ENCODE assay signal across 9 cellular contexts in the genomic region with DNA sequence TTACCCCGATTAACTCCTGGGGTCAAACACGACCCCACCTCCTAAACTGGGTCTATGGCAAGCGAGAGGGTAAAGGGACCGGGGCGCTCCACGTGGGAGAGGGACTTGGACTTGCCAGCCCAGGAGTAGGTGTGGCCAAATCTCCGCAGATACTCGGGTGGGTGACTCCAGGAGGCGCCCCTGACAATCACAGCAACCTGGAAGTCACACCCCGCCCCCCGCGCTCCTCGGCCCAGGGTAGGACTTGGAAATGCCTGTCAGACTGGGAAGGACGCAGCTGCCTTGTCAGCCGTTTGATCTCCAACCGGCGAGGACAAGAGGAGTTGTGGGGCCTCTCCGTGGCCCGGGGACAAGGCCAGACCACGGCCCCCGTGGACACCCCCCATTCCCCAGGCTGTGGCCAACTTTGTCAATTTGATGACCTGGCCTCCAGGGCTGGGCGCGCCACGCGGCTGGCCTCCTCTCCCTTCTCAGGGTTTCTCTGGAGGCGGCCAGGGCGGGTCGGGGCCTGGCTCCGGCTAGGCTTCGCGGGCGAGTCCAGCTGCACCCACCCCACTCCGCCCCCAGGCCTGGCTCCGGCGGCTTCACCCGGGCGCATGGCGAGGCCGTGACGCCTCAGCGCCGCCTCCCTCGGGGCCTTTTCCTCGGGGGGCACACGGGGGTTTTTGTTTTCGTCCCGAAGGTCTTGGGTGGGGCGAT. TPM values are rescaled to one million over a fixed set of nuclear protein-coding genes. Genes with fewer than 3 reads are reported as not detected.
DNase-seq lines count a peak whose midpoint lies in the region; ATAC-seq, FAIRE-seq and TF ChIP-seq lines count a peak whose summit lies in the region.
"Had no signal": no experiment of that assay in that cellular context is flagged by ENCODE, and none has a peak within 500 bp of the region (broad histone marks: within the 10 kb centered on the region; RNA-seq: fewer than 3 reads in every experiment).

No MANE protein-coding gene starts in this region.

- no peaks in the 10 kb centered on the region for H3K36me3 ChIP-seq in ES-I3 (ENCODE audit: insufficient read depth, low read length)
- no peaks in the 10 kb centered on the region for H3K36me3 ChIP-seq in GM12878 (ENCODE audit: control insufficient read depth in 2 of 2, insufficient read depth in 2 of 2, low read length in 1 of 2)
- H3K36me3 ChIP-seq in tibial artery, result no peaks in the 10 kb centered on the region

- H2AFZ ChIP-seq in GM12878 (ENCODE audit: control insufficient read depth, low read depth, low read length), result no peak overlapping the region; the same call in 1 of the 2 replicates

- CTCF ChIA-PET in GM12878 (lab: Yijun Ruan, JAX), result interaction anchor here (1.3 kb wide), 1 partner anchor 1133 kb away, joined by 4 read pairs; no protein-coding TSS in a partner anchor

- RAD21 ChIA-PET in GM12878 (lab: Charles Lee; ENCODE audit: unreplicated experiment), result interaction anchor here (1.0 to 1.4 kb wide), 2 partner anchors 14 to 1890 kb away, joined by 3 to 4 read pairs; no protein-coding TSS in a partner anchor

- H3K4me1 ChIP-seq in ES-I3 (ENCODE audit: insufficient read depth, low read length) (peaks cover 9% of the 10 kb centered on the region; the same call in 1 of the 2 replicates), GM12878 (ENCODE audit: control insufficient read depth, insufficient read depth, low read length) (peaks cover 12% of the 10 kb centered on the region), tibial artery (peaks cover 0 to 54% (median 46%) of the 10 kb centered on the region in 4 donors)

- no peak for TF ChIP-seq EP300 in GM12878 (IDR thresholded peaks at IDR 0.05; ENCODE audit: borderline replicate concordance in 1 of 2, control insufficient read depth in 1 of 2, low read depth in 2 of 2, low read length in 2 of 2)

- POLR2A ChIA-PET in GM12878 (lab: Charles Lee), result no interaction called here
- POLR2A ChIA-PET in naive thymus-derived CD8-positive, alpha-beta T cell (lab: Charles Lee), result interaction anchor here (0.7 to 17.4 kb wide), 15 partner anchors 13 to 1300 kb away, joined by 3 to 1316 read pairs (median 8); no protein-coding TSS in a partner anchor

- peak overlapping the region; percentile 62 for H3K9ac ChIP-seq in ES-I3 (ENCODE audit: low read depth, low read length)
- H3K9ac ChIP-seq in GM12878 (ENCODE audit: control insufficient read depth, insufficient read depth, low read length), result no peak overlapping the region

- no peak for TF ChIP-seq POLR2A in GM12878 (IDR thresholded peaks at IDR 0.05; ENCODE audit: low read depth, low read length)

- peaks cover 0 to 7% (median 0%) of the 10 kb centered on the region in 9 donors for H3K9me3 Mint-ChIP-seq in naive thymus-derived CD8-positive, alpha-beta T cell

- no peaks in the 10 kb centered on the region for H3K79me2 ChIP-seq in GM12878 (ENCODE audit: control insufficient read depth, insufficient read depth, low read length)

- H3K4me1 Mint-ChIP-seq in naive thymus-derived CD8-positive, alpha-beta T cell, result peaks cover 15 to 53% (median 35%) of the 10 kb centered on the region in 4 donors

- SMC1A ChIA-PET in GM12878 (lab: Charles Lee; ENCODE audit: uncharacterized antibody, unreplicated experiment), result no interaction called here

- no peak for TF ChIP-seq CTCF in GM12878 (IDR thresholded peaks at IDR 0.05 in 2 of 3, conservative IDR thresholded peaks at IDR 0.05 in 1 of 3; ENCODE audit: control insufficient read depth in 2 of 3, extremely low read depth in 1 of 3, insufficient read depth in 1 of 3, low read depth in 3 of 3, low read length in 3 of 3)
- TF ChIP-seq CTCF in tibial artery (IDR thresholded peaks at IDR 0.05), result no peak

- H3K9me3 ChIP-seq in ES-I3 (ENCODE audit: control insufficient read depth, insufficient read depth, low read length) (no peaks in the 10 kb centered on the region), GM12878 (replicated peaks; ENCODE audit: control insufficient read depth, insufficient read depth, low read length) (no peaks in the 10 kb centered on the region), tibial artery (no peaks in the 10 kb centered on the region)

- H4K20me1 ChIP-seq in GM12878 (ENCODE audit: control insufficient read depth, insufficient read depth), result no peaks in the 10 kb centered on the region

- H3K4me2 ChIP-seq in GM12878 (ENCODE audit: control insufficient read depth, insufficient read depth), result peak overlapping the region; percentile 74

- H3K27me3 ChIP-seq in GM12878 (replicated peaks in 1 of 2; ENCODE audit: control insufficient read depth in 2 of 2, insufficient read depth in 2 of 2, low read length in 1 of 2) (peaks cover 10 to 33% of the 10 kb centered on the region in 2 experiments), tibial artery (peaks cover 0 to 75% of the 10 kb centered on the region in 2 donors)

- no peak for TF ChIP-seq RAD21 in GM12878 (IDR thresholded peaks at IDR 0.05; ENCODE audit: insufficient read depth, low read depth, low read length)

- H3K4me3 Mint-ChIP-seq in naive thymus-derived CD8-positive, alpha-beta T cell, result peak overlapping the region; percentile 90 to 100 (median 96)

- H3K27ac Mint-ChIP-seq in naive thymus-derived CD8-positive, alpha-beta T cell, result peak overlapping the region; percentile 86 to 99 (median 94)

- no peak overlapping the region for H3K27ac ChIP-seq in GM12878 (ENCODE audit: control insufficient read depth, insufficient read depth)
- no peak overlapping the region for H3K27ac ChIP-seq in tibial artery

- intact Hi-C loops in GM12878 (cut with micrococcal nuclease; ENCODE audit: unreplicated experiment) (no loop called here), tibial artery (cut with DNase I; ENCODE audit: low total_unique reads) (no loop called here)

- WGBS in GM12878 (ENCODE audit: insufficient coverage, insufficient replicate concordance, low lambda C conversion rate, missing lambda C conversion rate), result 7% methylated on average over 41 of the region's 48 CpGs

- H3K4me3 ChIP-seq in GM12878, result peak overlapping the region; percentile 80; the same call in 1 of the 2 replicates
- H3K4me3 ChIP-seq in tibial artery, result peak overlapping the region in 1 of 2 donors; percentile 37

- peaks cover 0 to 9% (median 0%) of the 10 kb centered on the region in 5 donors for H3K27me3 Mint-ChIP-seq in naive thymus-derived CD8-positive, alpha-beta T cell

- ATAC-seq in GM12878 (no peak; the same call in 2 of the 3 replicates), HG03432 (IDR thresholded peaks at IDR 0.05; ENCODE audit: unreplicated experiment) (no peak)
- ATAC-seq in naive thymus-derived CD8-positive, alpha-beta T cell, result peak; percentile 8

- peaks cover 15 to 22% (median 16%) of the 10 kb centered on the region in 3 donors for H3K36me3 Mint-ChIP-seq in naive thymus-derived CD8-positive, alpha-beta T cell

- FAIRE-seq in GM12878 (lab: Jason Lieb, UNC), result no peak
- FAIRE-seq in RCC 7860 (lab: Jason Lieb, UNC), result no peak
- FAIRE-seq: colon had no signal

- DNase-seq in NCI-H524 (lab: John Stamatoyannopoulos, UW), result peak; percentile 77 to 88
- no peak for DNase-seq in GM12878 (ENCODE audit: low read depth, low spot score)
- DNase-seq in naive thymus-derived CD8-positive, alpha-beta T cell, result peak in 7 of 10 donors; percentile 45 to 80 (median 54)
- DNase-seq in Ammon's horn (ENCODE audit: low spot score), result no peak
- DNase-seq in RCC 7860 (ENCODE audit: low spot score), result no peak
- DNase-seq in tibial artery, result no peak

- no TSS peak for BruUV-seq in GM12878 (replicated peaks; lab: Mats Ljungman, UMichigan)

- in situ Hi-C loops in GM12878 (cut with MboI), result loop anchor here (25.0 kb wide), 1 partner anchor 1136 kb away; no protein-coding TSS in a partner anchor

RNA-seq across cellular contexts. Expression of gene BCL11B, which starts 1.2 kb away (rescaled TPM):
- 6.7 and 7.9 TPM in 2 replicates for total RNA-seq in GM12878 (2013; cell fraction: nucleolus; rRNA removed)
- total RNA-seq in GM12878 (2014; rRNA removed) (1.9 and 2.6 TPM in 2 replicates), GM12878 (2014; rRNA removed; fragmentation: Illumina TruSeq; extraction: Trizol) (1.3 and 1.6 TPM in 2 replicates), GM12878 (2021) (5.3 and 5.5 TPM in 2 replicates)
- polyA plus RNA-seq in GM12878 (2011; ENCODE audit: low read depth), result 0.12 TPM
- polyA plus RNA-seq in GM12878 (2011; rRNA removed) (1.4 and 1.7 TPM in 2 replicates), GM12878 (2014; fragmentation: Illumina TruSeq; extraction: Trizol) (1.00 and 1.3 TPM in 2 replicates), GM12878 (2014; fragmentation: Nextera tagmentation; extraction: Ambion mirVana) (1 to 10 TPM in 1 of 2 experiments, under 1 TPM in 1; 0.38 to 1.7 TPM), GM12878 (2014; rRNA removed) (1.4 and 1.6 TPM in 2 replicates), GM12878 (2016; fragmentation: Nextera tagmentation; extraction: Ambion mirVana) (under 1 TPM; 0.64 to 0.71 TPM)
- polyA plus RNA-seq in GM12878 (2011; cell fraction: cytosol; rRNA removed), result 1.2 and 1.6 TPM in 2 replicates
- polyA plus RNA-seq in GM12878 (2011; cell fraction: nucleus; rRNA removed), result 2.2 and 2.5 TPM in 2 replicates
- 0.22 and 0.24 TPM in 2 replicates for polyA plus RNA-seq in GM12878 (2012)
- polyA minus RNA-seq in GM12878 (2011; rRNA and poly(A)+ RNA removed), result 3.1 and 3.5 TPM in 2 replicates
- 2.6 and 4.1 TPM in 2 replicates for polyA minus RNA-seq in GM12878 (2011; cell fraction: cytosol; rRNA and poly(A)+ RNA removed)
- 2.8 and 4.0 TPM in 2 replicates for polyA minus RNA-seq in GM12878 (2011; cell fraction: nucleus; rRNA and poly(A)+ RNA removed)
- 100 to 1,000 TPM; 206 to 209 TPM for total RNA-seq in naive thymus-derived CD8-positive, alpha-beta T cell
- polyA plus RNA-seq in naive thymus-derived CD8-positive, alpha-beta T cell, result 10 to 100 TPM in 1 of 3 donors, 1 to 10 TPM in 2; 8.2 to 12.1 (median 9.5) TPM

Comparison
In these comparisons a context has a peak if more than half of its experiments do, and no peak if none do; other contexts are left out.
1. DNase-seq: peak in NCI-H524 (2 of 2) and naive thymus-derived CD8-positive, alpha-beta T cell (7 of 10); none in GM12878 (single experiment), Ammon's horn (single experiment), RCC 7860 (single experiment) and tibial artery (0 of 2).
2. ATAC-seq: peak in naive thymus-derived CD8-positive, alpha-beta T cell (2 of 2); none in GM12878 (single experiment) and HG03432 (single experiment).
3. RNA of gene BCL11B, which starts 1.2 kb away (total RNA-seq): 206 to 209 TPM in naive thymus-derived CD8-positive, alpha-beta T cell; 1.3 to 7.9 TPM in GM12878; every median in the first group is over 10 times any median in the second.